ENCODE assay signal across 8 cellular contexts in genomic region chr6:106974337-106974998, GRCh38. TPM values are rescaled to one million over a fixed set of nuclear protein-coding genes. Genes with fewer than 3 reads are reported as not detected.
A peak's percentile ranks its signal among the peaks of the same experiment; 100 is the strongest.
DNase-seq lines count a peak whose midpoint lies in the region; ATAC-seq, FAIRE-seq and TF ChIP-seq lines count a peak whose summit lies in the region.

Gene CD24, minus strand, starts transcription at chr6:106974729. Its CDS starts 83 bp downstream, at chr6:106974646.

- peaks cover 26% of the 10 kb centered on the region for H3K36me3 ChIP-seq in SJSA1
- H3K36me3 ChIP-seq in tibial artery, result no peaks in the 10 kb centered on the region

- no peaks in the 10 kb centered on the region for H3K9me3 Mint-ChIP-seq in dendritic cell treated with granulocyte-macrophage colony-stimulating factor and Interleukin-4, amounts not matched to agents 40 ng/mL and 50 ng/mL, for 4 days

- peaks cover 78% of the 10 kb centered on the region for H3K27me3 Mint-ChIP-seq in dendritic cell treated with granulocyte-macrophage colony-stimulating factor and Interleukin-4, amounts not matched to agents 40 ng/mL and 50 ng/mL, for 4 days

- no peak for TF ChIP-seq CTCF in AG09309 (IDR thresholded peaks at IDR 0.05; ENCODE audit: control insufficient read depth, insufficient read depth, low read depth, low read length, missing control alignments)
- TF ChIP-seq CTCF in tibial artery (IDR thresholded peaks at IDR 0.05), result no peak

- intact Hi-C loops in dendritic cell treated with granulocyte-macrophage colony-stimulating factor and Interleukin-4, amounts not matched to agents 40 ng/mL and 50 ng/mL, for 4 days (cut with micrococcal nuclease), result no loop called here
- intact Hi-C loops in tibial artery (cut with DNase I; ENCODE audit: low total_unique reads), result loop anchor here (10.0 kb wide), 1 partner anchor 530 kb away; no protein-coding TSS in a partner anchor

- H3K4me1 ChIP-seq in SJSA1 (replicated peaks) (peaks cover 11% of the 10 kb centered on the region), mononuclear cell (ENCODE audit: insufficient read depth, low read length) (peaks cover 14% of the 10 kb centered on the region), tibial artery (peaks cover 0 to 25% (median 21%) of the 10 kb centered on the region in 4 donors)

- no peak within 1 kb of the TSS for H3K27ac Mint-ChIP-seq in dendritic cell treated with granulocyte-macrophage colony-stimulating factor and Interleukin-4, amounts not matched to agents 40 ng/mL and 50 ng/mL, for 4 days

- H3K4me3 ChIP-seq in AG09309 (ENCODE audit: control insufficient read depth, low read depth, low read length) (peak within 1 kb of the TSS; percentile 51), SJSA1 (peak within 1 kb of the TSS; percentile 77), mononuclear cell (ENCODE audit: low read length) (peak within 1 kb of the TSS; percentile 47), tibial artery (peak within 1 kb of the TSS; percentile 45 to 60)

- H3K4me3 Mint-ChIP-seq in dendritic cell treated with granulocyte-macrophage colony-stimulating factor and Interleukin-4, amounts not matched to agents 40 ng/mL and 50 ng/mL, for 4 days, result peak within 1 kb of the TSS; percentile 78

- H3K9me3 ChIP-seq in SJSA1 (replicated peaks) (0 out of 2 replicates have a peak, but pooled peaks cover 2% of the 10 kb centered on the region), mononuclear cell (ENCODE audit: low read depth, low read length) (no peaks in the 10 kb centered on the region), tibial artery (no peaks in the 10 kb centered on the region)

- H3K36me3 Mint-ChIP-seq in dendritic cell treated with granulocyte-macrophage colony-stimulating factor and Interleukin-4, amounts not matched to agents 40 ng/mL and 50 ng/mL, for 4 days (ENCODE audit: low read depth), result no peaks in the 10 kb centered on the region

- peaks cover 16% of the 10 kb centered on the region for H3K4me1 Mint-ChIP-seq in dendritic cell treated with granulocyte-macrophage colony-stimulating factor and Interleukin-4, amounts not matched to agents 40 ng/mL and 50 ng/mL, for 4 days (ENCODE audit: low read depth)

- H3K27me3 ChIP-seq in SJSA1 (replicated peaks), result peaks cover 4% of the 10 kb centered on the region
- peaks cover 46% of the 10 kb centered on the region for H3K27me3 ChIP-seq in mononuclear cell (ENCODE audit: insufficient read depth, low read length)
- peaks cover 3 to 71% of the 10 kb centered on the region in 2 donors for H3K27me3 ChIP-seq in tibial artery

- TF ChIP-seq POLR2A in GM18951 (IDR thresholded peaks at IDR 0.05; ENCODE audit: extremely low read depth, insufficient read depth, insufficient read length), result peak; percentile 66

- peak within 1 kb of the TSS; percentile 75 for H3K27ac ChIP-seq in SJSA1
- no peak within 1 kb of the TSS for H3K27ac ChIP-seq in tibial artery

- ATAC-seq in HG03469 (IDR thresholded peaks at IDR 0.05; ENCODE audit: unreplicated experiment), result no peak

- DNase-seq in AG09309 (ENCODE audit: low read depth), result no peak
- DNase-seq in HTR-8/SVneo (ENCODE audit: insufficient read length, low spot score), result peak; percentile 38
- DNase-seq in SJSA1 (ENCODE audit: low read depth in 1 of 2, low spot score in 2 of 2), result peak; percentile 59 to 76
- no peak for DNase-seq in tibial artery

- FAIRE-seq in HTR-8/SVneo (lab: Jason Lieb, UNC), result no peak

- in situ Hi-C loops in GM18951 (cut with MboI; ENCODE audit: low sequenced_read_pairs, unreplicated experiment), result no loop called here

RNA-seq across cellular contexts. Expression of gene CD24, which starts in this region (rescaled TPM):
- total RNA-seq in SJSA1 (2014; rRNA removed; shearing (Covaris generic)), result 299 and 431 TPM in 2 replicates
- 2.4 TPM for total RNA-seq in mononuclear cell

Comparison
In these comparisons a context has a peak if more than half of its experiments do, and no peak if none do; other contexts are left out.
1. RNA of gene CD24 (total RNA-seq): 299 to 431 TPM in SJSA1; 2.4 TPM in mononuclear cell (single experiment); every median in the first group is over 10 times any median in the second.
2. DNase-seq: peak in HTR-8/SVneo (single experiment) and SJSA1 (2 of 2); none in AG09309 (single experiment) and tibial artery (0 of 2).
3. Peak in every context shown above with its lines, with median percentiles within 50 percentile points of each other: H3K4me3 ChIP-seq.